ENCODE assay signal across 1 cellular context in the genomic region with DNA sequence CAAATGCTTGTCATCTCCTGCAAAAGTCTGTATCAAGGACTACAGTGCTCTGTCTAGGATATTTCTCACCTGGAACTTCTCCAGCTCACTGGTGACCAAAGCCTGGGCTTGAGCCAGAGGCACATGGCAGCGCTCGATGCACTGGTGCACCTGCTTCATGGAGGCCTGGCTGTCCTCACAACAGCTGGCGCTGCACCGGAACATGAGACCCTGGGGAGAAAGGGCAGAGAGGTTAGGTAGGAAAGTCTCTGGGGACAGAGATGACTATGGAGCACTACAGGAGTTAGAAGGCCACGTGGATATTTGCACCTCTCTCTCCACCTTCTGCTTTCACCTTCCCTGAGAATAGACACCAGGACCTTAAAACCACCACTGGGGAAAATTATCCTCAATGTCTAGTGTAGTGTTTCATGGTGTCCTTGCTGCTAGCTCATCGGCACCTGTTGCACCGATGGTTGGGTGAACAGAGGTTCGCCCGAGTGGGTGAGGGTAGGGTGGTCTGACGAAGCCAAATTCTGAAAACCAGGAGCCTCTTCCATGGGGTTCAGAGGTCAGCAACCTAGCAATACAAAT.
TF ChIP-seq lines count a peak whose summit lies in the region.

No MANE protein-coding gene starts in this region.

TF ChIP-seq in GM23338, 12 proteins besides CTCF, POLR2A, EP300 and RAD21 (continued from another document):
- TF ChIP-seq ZNF462 (CRISPR knock-in tag; IDR thresholded peaks at IDR 0.05) (no peak), ZNF114 (CRISPR knock-in tag; IDR thresholded peaks at IDR 0.05) (no peak), POLR2AphosphoS5 (IDR thresholded peaks at IDR 0.05; ENCODE audit: low read depth) (no peak), ZNF331 (CRISPR knock-in tag; IDR thresholded peaks at IDR 0.05; ENCODE audit: low read depth) (no peak), CREB1 (CRISPR knock-in tag; IDR thresholded peaks at IDR 0.05; ENCODE audit: low read depth) (no peak), EZH2 (IDR thresholded peaks at IDR 0.05; ENCODE audit: low read depth, unreplicated experiment) (no peak), NANOG (IDR thresholded peaks at IDR 0.05; ENCODE audit: borderline replicate concordance) (no peak), EZH2phosphoT487 (IDR thresholded peaks at IDR 0.05; ENCODE audit: unreplicated experiment) (no peak)
